In genomic region chr19:3142292-3142670, GRCh38 we compare ENCODE assay signal across 8 cellular contexts. TPM values are rescaled to one million over a fixed set of nuclear protein-coding genes. Genes with fewer than 3 reads are reported as not detected.
DNase-seq lines count a peak whose midpoint lies in the region; ATAC-seq and TF ChIP-seq lines count a peak whose summit lies in the region.

No MANE protein-coding gene starts in this region.

- intact Hi-C loops in HCT116 (cut with micrococcal nuclease), result no loop called here

- TF ChIP-seq RAD21 in HCT116 (IDR thresholded peaks at IDR 0.05; ENCODE audit: low read depth), result no peak

- peak overlapping the region; percentile 55 for H3K9ac ChIP-seq in HCT116 (ENCODE audit: low read length)
- peak overlapping the region; percentile 28 for H3K9ac ChIP-seq in fibroblast of lung (ENCODE audit: insufficient read depth, low read length)

- peak; percentile 65 for ATAC-seq in HCT116
- ATAC-seq in GM19397 (IDR thresholded peaks at IDR 0.05; ENCODE audit: unreplicated experiment), result no peak
- ATAC-seq in HG02840 (IDR thresholded peaks at IDR 0.05; ENCODE audit: low FRiP score, unreplicated experiment), result no peak

- H3K4me1 ChIP-seq in HCT116 (ENCODE audit: control insufficient read depth in 1 of 2, insufficient read depth in 2 of 2, low read length in 2 of 2) (peaks cover 12 to 18% of the 10 kb centered on the region in 2 experiments), fibroblast of lung (ENCODE audit: control insufficient read depth, extremely low read depth, insufficient read depth, low read length) (peaks cover 6% of the 10 kb centered on the region)

- no peak for TF ChIP-seq CTCF in HCT116 (IDR thresholded peaks at IDR 0.05 in 2 of 3, conservative IDR thresholded peaks at IDR 0.05 in 1 of 3; ENCODE audit: borderline replicate concordance in 1 of 3, insufficient read depth in 1 of 3, low read depth in 2 of 3, low read length in 2 of 3)
- no peak for TF ChIP-seq CTCF in fibroblast of lung (conservative IDR thresholded peaks at IDR 0.05 in 1 of 2, IDR thresholded peaks at IDR 0.05 in 1 of 2; ENCODE audit: low read depth in 1 of 2, low read length in 2 of 2)

- no TSS peak for BruUV-seq in HCT116 (replicated peaks; lab: Mats Ljungman, UMichigan)

- H3K4me3 ChIP-seq in HCT116 (replicated peaks in 1 of 2; ENCODE audit: low read depth in 1 of 2, low read length in 2 of 2) (peak overlapping the region in 1 of 2 experiments; percentile 42; a peak in 2 of 4 replicates), fibroblast of lung (replicated peaks in 1 of 4; ENCODE audit: control extremely low read depth in 1 of 4, insufficient read depth in 1 of 4, low read depth in 3 of 4, low read length in 4 of 4) (no peak overlapping the region)

- H3K4me2 ChIP-seq in HCT116 (ENCODE audit: low read length) (peak overlapping the region; percentile 76), fibroblast of lung (ENCODE audit: extremely low read depth, insufficient read depth, low read length) (peak overlapping the region; percentile 55)

- H3K9me3 ChIP-seq in HCT116 (ENCODE audit: control insufficient read depth in 1 of 2, insufficient read depth in 1 of 2, low read depth in 1 of 2, low read length in 2 of 2) (no peaks in the 10 kb centered on the region), fibroblast of lung (ENCODE audit: control insufficient read depth, insufficient read depth, low read depth, low read length) (no peaks in the 10 kb centered on the region)

- H3K27me3 ChIP-seq in HCT116 (ENCODE audit: insufficient read depth, low read length), result no peaks in the 10 kb centered on the region
- H3K27me3 ChIP-seq in fibroblast of lung (ENCODE audit: control insufficient read depth, insufficient read depth, low read length), result no peaks in the 10 kb centered on the region

- no peak for TF ChIP-seq POLR2A in HCT116 (IDR thresholded peaks at IDR 0.05; ENCODE audit: borderline replicate concordance, extremely low read depth, insufficient read depth, insufficient read length)

- H3K27ac ChIP-seq in HCT116 (ENCODE audit: low read depth, low read length), result peak overlapping the region; percentile 31
- H3K27ac ChIP-seq in fibroblast of lung (ENCODE audit: insufficient read depth, low read length), result peak overlapping the region; percentile 94

- H3K9me2 ChIP-seq in HCT116 (ENCODE audit: insufficient read depth), result no peaks in the 10 kb centered on the region

- H2AFZ ChIP-seq in HCT116 (ENCODE audit: low read depth, low read length, poor library complexity, severe bottlenecking) (peak overlapping the region; percentile 92), fibroblast of lung (ENCODE audit: low read length) (no peak overlapping the region)

- RAD21 ChIA-PET in HCT116 (lab: Charles Lee; ENCODE audit: low non-redundant PET in 1 of 2, low total read pairs in 2 of 2, uncharacterized antibody in 2 of 2, unreplicated experiment in 2 of 2), result interaction anchor here in 1 of 2 experiments (1.5 kb wide), 1 partner anchor 13 kb away, joined by 3 read pairs; no protein-coding TSS in a partner anchor

- POLR2A ChIA-PET in HCT116 (lab: Charles Lee), result no interaction called here

- DNase-seq in HCT116 (ENCODE audit: low read depth, low spot score) (peak; percentile 31), T1000 (lab: John Stamatoyannopoulos, UW) (peak; percentile 82), fibroblast of lung (ENCODE audit: low read depth in 2 of 2) (peak; percentile 77), NCI-H2029 (lab: John Stamatoyannopoulos, UW) (no peak), NCI-H1417 (lab: John Stamatoyannopoulos, UW) (no peak)
- peak; percentile 59 to 64 for DNase-seq in stimulated activated CD4-positive, alpha-beta T cell treated with anti-CD3 and anti-CD28 coated beads, Interleukin-2, amount 100 ng/mL, for 24 hours

- CTCF ChIA-PET in HCT116 (lab: Charles Lee), result interaction anchor here (1.0 to 8.1 kb wide), 4 partner anchors 14 to 190 kb away, joined by 3 to 45 read pairs (median 5); no protein-coding TSS in a partner anchor

- H3K79me2 ChIP-seq in HCT116 (ENCODE audit: insufficient read depth, low read length) (no peaks in the 10 kb centered on the region), fibroblast of lung (ENCODE audit: control insufficient read depth, insufficient read depth, low read length) (no peaks in the 10 kb centered on the region)

- H4K20me1 ChIP-seq in HCT116 (ENCODE audit: insufficient read depth) (no peaks in the 10 kb centered on the region), fibroblast of lung (ENCODE audit: control insufficient read depth, extremely low read depth, insufficient read depth, low read length) (no peaks in the 10 kb centered on the region)

- H3K36me3 ChIP-seq in HCT116 (ENCODE audit: control insufficient read depth in 1 of 2, insufficient read depth in 2 of 2, low read length in 2 of 2), result no peaks in the 10 kb centered on the region
- H3K36me3 ChIP-seq in fibroblast of lung (ENCODE audit: control insufficient read depth, insufficient read depth, low read length), result no peaks in the 10 kb centered on the region

TF ChIP-seq in HCT116, 20 proteins besides CTCF, POLR2A, EP300 and RAD21:
- TF ChIP-seq FOSL1 (IDR thresholded peaks at IDR 0.05; ENCODE audit: low read depth) (peak; percentile 91), JUND (IDR thresholded peaks at IDR 0.05) (peak; percentile 72), EZH2phosphoT487 (IDR thresholded peaks at IDR 0.05; ENCODE audit: borderline replicate concordance) (no peak), SP1 (IDR thresholded peaks at IDR 0.05; ENCODE audit: low read depth) (0 out of 2 replicates have a peak, but pooled peaks have one; percentile 20), EZH2 (IDR thresholded peaks at IDR 0.05) (no peak)
TF ChIP-seq in HCT116: peak in this region for 3.

RNA-seq across cellular contexts. Expression of gene GNA15, which starts 6.4 kb away (rescaled TPM):
- total RNA-seq in HCT116 (2021; ENCODE audit: unreplicated experiment) (1.5 TPM), fibroblast of lung (not detected in 2 replicates)
- polyA plus RNA-seq in HCT116 (2012), result 0.86 and 1.2 TPM in 2 replicates
- polyA plus RNA-seq in fibroblast of lung, result not detected in 2 replicates
- not detected in 2 replicates for polyA plus RNA-seq in fibroblast of lung (2012)
- not detected in 2 replicates for polyA minus RNA-seq in fibroblast of lung (ENCODE audit: low replicate concordance)

RNA-seq across cellular contexts. Expression of gene S1PR4, which starts 36.3 kb away (rescaled TPM):
- 0.71 TPM for total RNA-seq in HCT116 (2021; ENCODE audit: unreplicated experiment)
- 0.22 and 0.31 TPM in 2 replicates for polyA plus RNA-seq in HCT116 (2012)
- not detected in 2 replicates for total RNA-seq in fibroblast of lung
- not detected in 2 replicates for polyA plus RNA-seq in fibroblast of lung
- not detected in 2 replicates for polyA plus RNA-seq in fibroblast of lung (2012)
- not detected in 2 replicates for polyA minus RNA-seq in fibroblast of lung (ENCODE audit: low replicate concordance)

RNA-seq across cellular contexts. Expression of gene NCLN, which starts 43.4 kb away (rescaled TPM):
- total RNA-seq in HCT116 (2021; ENCODE audit: unreplicated experiment) (119 TPM), fibroblast of lung (24.4 and 35.8 TPM in 2 replicates)
- polyA plus RNA-seq in HCT116 (2012), result 91.3 and 94.7 TPM in 2 replicates
- 33.0 and 52.5 TPM in 2 replicates for polyA plus RNA-seq in fibroblast of lung
- 58.8 and 103 TPM in 2 replicates for polyA plus RNA-seq in fibroblast of lung (2012)
- 108 and 141 TPM in 2 replicates for polyA minus RNA-seq in fibroblast of lung (ENCODE audit: low replicate concordance)

RNA-seq across cellular contexts. Expression of gene GNA11, which starts 48.1 kb away (rescaled TPM):
- 56.5 TPM for total RNA-seq in HCT116 (2021; ENCODE audit: unreplicated experiment)
- 48.4 and 50.8 TPM in 2 replicates for polyA plus RNA-seq in HCT116 (2012)
- 40.8 and 46.2 TPM in 2 replicates for total RNA-seq in fibroblast of lung
- 43.7 and 61.4 TPM in 2 replicates for polyA plus RNA-seq in fibroblast of lung
- polyA plus RNA-seq in fibroblast of lung (2012), result 58.8 and 73.6 TPM in 2 replicates
- polyA minus RNA-seq in fibroblast of lung (ENCODE audit: low replicate concordance), result 184 and 228 TPM in 2 replicates

Comparison
In these comparisons a context has a peak if more than half of its experiments do, and no peak if none do; other contexts are left out.
1. DNase-seq: peak in HCT116 (single experiment), T1000 (single experiment), fibroblast of lung (2 of 2) and stimulated activated CD4-positive, alpha-beta T cell treated with anti-CD3 and anti-CD28 coated beads, Interleukin-2, amount 100 ng/mL, for 24 hours (2 of 2); none in NCI-H2029 (single experiment) and NCI-H1417 (0 of 3).